ENCODE assay signal across 20 cellular contexts in the genomic region with DNA sequence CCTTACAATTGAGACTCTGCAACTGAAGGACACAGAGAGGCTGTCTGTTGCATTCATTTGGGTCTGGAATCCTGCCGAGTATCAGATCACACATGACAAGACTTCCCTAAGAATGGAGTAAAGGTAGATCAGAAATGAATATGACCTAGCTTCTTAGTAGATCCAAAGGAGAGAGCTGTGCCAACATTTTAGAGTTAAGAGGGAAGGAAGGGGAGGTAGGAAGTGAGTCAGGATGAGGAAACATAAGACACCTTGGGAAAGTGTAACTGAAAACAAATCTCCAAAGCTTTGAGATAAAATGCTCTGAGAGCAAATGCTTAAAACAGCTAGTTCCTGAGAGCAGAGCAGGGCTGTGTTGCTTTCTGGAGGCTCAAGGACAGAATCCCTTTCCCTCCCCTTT. TPM values are rescaled to one million over a fixed set of nuclear protein-coding genes. Genes with fewer than 3 reads are reported as not detected.
A peak's percentile ranks its signal among the peaks of the same experiment; 100 is the strongest.
DNase-seq lines count a peak whose midpoint lies in the region; ATAC-seq, FAIRE-seq and TF ChIP-seq lines count a peak whose summit lies in the region.
"Had no signal": no experiment of that assay in that cellular context is flagged by ENCODE, and none has a peak within 500 bp of the region (broad histone marks: within the 10 kb centered on the region; RNA-seq: fewer than 3 reads in every experiment).

No MANE protein-coding gene starts in this region.

- H3K9me3 ChIP-seq in RWPE2 (ENCODE audit: severe bottlenecking) (no peaks in the 10 kb centered on the region), small intestine (ENCODE audit: control insufficient read depth, low read depth) (no peaks in the 10 kb centered on the region)
- H3K9me3 ChIP-seq: A549, SJCRH30 had no signal

- no peaks in the 10 kb centered on the region for H3K36me3 Mint-ChIP-seq in CD14-positive monocyte
- H3K36me3 Mint-ChIP-seq: natural killer cell treated with Interleukin-12 subunit alpha and Interleukin-12 subunit beta and Interleukin-15 and Interleukin-18, amount 100 ng/mL, for 72 hours had no signal

- TF ChIP-seq CTCF in RWPE2 (IDR thresholded peaks at IDR 0.05; ENCODE audit: poor library complexity, severe bottlenecking) = no peak
- no peak for TF ChIP-seq CTCF in foreskin keratinocyte (conservative IDR thresholded peaks at IDR 0.05)
- no peak for TF ChIP-seq CTCF in CD14-positive monocyte (IDR thresholded peaks at IDR 0.05)

- DNase-seq in NCI-H2171 treated with DMSO at 0.1 percent for 48 hours (lab: John Stamatoyannopoulos, UW) (peak; percentile 66), NCI-H2171 (lab: John Stamatoyannopoulos, UW) (no peak), RWPE2 (ENCODE audit: low spot score) (no peak), foreskin keratinocyte (peak; percentile 35 to 68), small intestine (peak; percentile 41), CD14-positive monocyte (ENCODE audit: low spot score) (no peak), dedifferentiated amniotic fluid mesenchymal stem cell (ENCODE audit: extremely low spot score) (no peak), NCI-H146 (lab: John Stamatoyannopoulos, UW) (no peak)
- DNase-seq: activated effector memory CD4-positive, alpha-beta T cell treated with anti-CD3 and anti-CD28 coated beads, Interleukin-2, amount 50 U/mL, for 16 hours; effector memory CD8-positive, alpha-beta T cell; MM.1S; NCI-H1930; posterior cingulate gyrus had no signal

- peaks cover 2 to 5% (median 4%) of the 10 kb centered on the region in 3 donors for H3K27me3 Mint-ChIP-seq in CD14-positive monocyte (ENCODE audit: low read depth in 3 of 3)
- H3K27me3 Mint-ChIP-seq: central memory CD8-positive, alpha-beta T cell had no signal

- H3K4me1 Mint-ChIP-seq in CD14-positive monocyte = peaks cover 17% of the 10 kb centered on the region
- H3K4me1 Mint-ChIP-seq: central memory CD8-positive, alpha-beta T cell had no signal

- no peaks in the 10 kb centered on the region for H3K27me3 ChIP-seq in RWPE2 (ENCODE audit: insufficient read depth, poor library complexity, severe bottlenecking)
- H3K27me3 ChIP-seq in foreskin keratinocyte = no peaks in the 10 kb centered on the region
- no peaks in the 10 kb centered on the region for H3K27me3 ChIP-seq in small intestine (ENCODE audit: control insufficient read depth in 2 of 2, insufficient read depth in 2 of 2, low read length in 2 of 2)
- H3K27me3 ChIP-seq: BLaER1 treated with 17β-estradiol and CSF1 and Interleukin-3, amounts not matched to agents 10 nM and 100 nM; SJCRH30 had no signal

- no peak overlapping the region for H3K4me3 Mint-ChIP-seq in CD14-positive monocyte
- H3K4me3 Mint-ChIP-seq: central memory CD8-positive, alpha-beta T cell; effector memory CD8-positive, alpha-beta T cell; natural killer cell treated with Interleukin-12 subunit alpha and Interleukin-12 subunit beta and Interleukin-15 and Interleukin-18, amount 100 ng/mL, for 72 hours had no signal

- ATAC-seq in RWPE2 (ENCODE audit: low read depth) (peak; percentile 87), foreskin keratinocyte (peak; percentile 75)
- ATAC-seq: effector memory CD8-positive, alpha-beta T cell; HCT116; natural killer cell treated with Interleukin-12 subunit alpha and Interleukin-12 subunit beta and Interleukin-15 and Interleukin-18, amount 100 ng/mL, for 72 hours had no signal

- no peak overlapping the region for H3K4me3 ChIP-seq in RWPE2 (ENCODE audit: severe bottlenecking)
- H3K4me3 ChIP-seq in small intestine (ENCODE audit: low read depth in 1 of 2, low read length in 2 of 2) = no peak overlapping the region
- H3K4me3 ChIP-seq: A549; BLaER1 treated with 17β-estradiol and CSF1 and Interleukin-3, amounts not matched to agents 10 nM and 100 nM; SJCRH30 had no signal

- 13 to 61% (median 35%) methylated on average over 1 of the region's 1 CpG for WGBS in small intestine, 3 donors

- H3K27ac ChIP-seq in RWPE2 (ENCODE audit: poor library complexity, severe bottlenecking) (peak overlapping the region; percentile 55), foreskin keratinocyte (peak overlapping the region; percentile 13), small intestine (ENCODE audit: low read depth in 1 of 2, low read length in 1 of 2) (peak overlapping the region; percentile 65 to 80)
- H3K27ac ChIP-seq: A549, SJCRH30 had no signal

- H3K9me3 Mint-ChIP-seq in CD14-positive monocyte = peaks cover 0 to 7% (median 4%) of the 10 kb centered on the region in 7 donors
- H3K9me3 Mint-ChIP-seq: central memory CD8-positive, alpha-beta T cell; effector memory CD8-positive, alpha-beta T cell; natural killer cell treated with Interleukin-12 subunit alpha and Interleukin-12 subunit beta and Interleukin-15 and Interleukin-18, amount 100 ng/mL, for 72 hours had no signal

- H3K4me1 ChIP-seq in RWPE2 (ENCODE audit: insufficient read depth, poor library complexity, severe bottlenecking) (peaks cover 26% of the 10 kb centered on the region), foreskin keratinocyte (peaks cover 19% of the 10 kb centered on the region), small intestine (ENCODE audit: control insufficient read depth in 2 of 2, insufficient read depth in 1 of 2, low read depth in 1 of 2, low read length in 1 of 2) (no peaks in the 10 kb centered on the region)
- H3K4me1 ChIP-seq: A549, SJCRH30 had no signal

- intact Hi-C loops in CD14-positive monocyte (cut with micrococcal nuclease) = no loop called here

- no peak for FAIRE-seq in small intestine (lab: Jason Lieb, UNC)
- FAIRE-seq: A549, GM12891 had no signal

- peak overlapping the region in 3 of 7 donors; percentile 16 to 31 (median 21) for H3K27ac Mint-ChIP-seq in CD14-positive monocyte
- H3K27ac Mint-ChIP-seq: natural killer cell treated with Interleukin-12 subunit alpha and Interleukin-12 subunit beta and Interleukin-15 and Interleukin-18, amount 100 ng/mL, for 72 hours had no signal

- H3K36me3 ChIP-seq in RWPE2 (ENCODE audit: low read depth) = no peaks in the 10 kb centered on the region
- H3K36me3 ChIP-seq in small intestine (ENCODE audit: control insufficient read depth in 2 of 2, insufficient read depth in 2 of 2, low read length in 2 of 2) = no peaks in the 10 kb centered on the region
- H3K36me3 ChIP-seq: BLaER1 treated with 17β-estradiol and CSF1 and Interleukin-3, amounts not matched to agents 10 nM and 100 nM; SJCRH30 had no signal

RNA-seq across cellular contexts. Expression of gene SLC25A13, which starts 6.1 kb away (rescaled TPM):
- 24.2 and 28.3 TPM in 2 replicates for total RNA-seq in foreskin keratinocyte
- polyA plus RNA-seq in foreskin keratinocyte = 10.2 and 13.8 TPM in 2 replicates
- 10 to 100 TPM; 25.9 to 49.0 (median 35.4) TPM for polyA plus RNA-seq in small intestine
- 10 to 100 TPM; 12.7 to 14.4 TPM for polyA plus RNA-seq in CD14-positive monocyte

Comparison
In these comparisons a context has a peak if more than half of its experiments do, and no peak if none do; other contexts are left out.
1. DNase-seq: peak in NCI-H2171 treated with DMSO at 0.1 percent for 48 hours (single experiment), foreskin keratinocyte (2 of 2) and small intestine (single experiment); none in NCI-H2171 (single experiment), RWPE2 (single experiment), CD14-positive monocyte (single experiment), dedifferentiated amniotic fluid mesenchymal stem cell (single experiment) and NCI-H146 (single experiment).
2. H3K27ac ChIP-seq: peak in every context shown above with its lines; median percentile 72 in small intestine; 55 in RWPE2; 13 in foreskin keratinocyte.